ENCODE assay signal across 1 cellular context in the genomic region with DNA sequence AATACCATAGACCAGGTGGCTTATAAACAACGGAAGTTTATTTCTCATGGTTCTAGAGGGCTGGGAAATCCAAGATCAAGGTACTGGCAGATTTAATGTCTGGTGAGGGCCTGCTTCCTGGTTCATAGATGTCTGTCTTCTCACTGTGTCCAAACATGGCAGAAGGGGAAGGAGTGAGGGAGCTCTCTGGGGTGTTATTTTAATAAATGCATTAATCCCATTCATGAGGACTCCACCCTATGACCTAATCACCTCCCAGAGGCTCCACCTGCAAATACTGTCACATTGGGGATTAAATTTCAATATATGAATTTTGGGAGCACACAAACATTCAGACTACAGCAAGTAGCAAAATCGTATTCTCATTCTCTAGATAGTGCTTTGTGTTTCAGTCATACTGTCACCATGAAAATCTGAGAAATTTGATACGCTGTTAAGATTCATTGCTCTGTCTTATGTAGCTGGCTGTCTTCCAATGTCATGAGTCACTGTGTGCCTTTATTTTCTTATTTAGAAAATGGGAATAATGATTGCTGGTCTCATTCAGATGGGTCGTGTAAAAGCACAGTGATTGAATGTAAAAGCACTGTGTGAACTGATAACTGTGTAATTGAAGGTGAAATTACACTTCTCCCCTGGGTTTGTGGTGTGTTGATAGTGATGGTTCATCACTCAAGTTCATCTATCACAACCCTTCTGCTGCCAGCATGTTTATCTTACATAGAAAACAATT.
TF ChIP-seq lines count a peak whose summit lies in the region.

No MANE protein-coding gene starts in this region.

TF ChIP-seq in HCT116, 20 proteins besides CTCF, POLR2A, EP300 and RAD21 (continued from another document):
- TF ChIP-seq TCF7L2 (IDR thresholded peaks at IDR 0.05; ENCODE audit: borderline replicate concordance, extremely low read depth, insufficient read depth, insufficient read length) (no peak), YY1 (IDR thresholded peaks at IDR 0.05; ENCODE audit: extremely low read depth, insufficient replicate concordance, low read depth, low read length) (no peak), EZH2phosphoT487 (IDR thresholded peaks at IDR 0.05; ENCODE audit: borderline replicate concordance) (no peak), SIN3A (IDR thresholded peaks at IDR 0.05; ENCODE audit: low read depth) (no peak), SP1 (IDR thresholded peaks at IDR 0.05; ENCODE audit: low read depth) (no peak), FOSL1 (IDR thresholded peaks at IDR 0.05; ENCODE audit: low read depth) (peak; percentile 63), CBX3 (IDR thresholded peaks at IDR 0.05; ENCODE audit: low read depth) (no peak), SRF (IDR thresholded peaks at IDR 0.05; ENCODE audit: low read depth) (no peak; the same call in 1 of the 2 replicates), POLR2AphosphoS5 (IDR thresholded peaks at IDR 0.05; ENCODE audit: low read depth, low read length) (0 out of 2 replicates have a peak, but pooled peaks have one; percentile 20), EZH2 (IDR thresholded peaks at IDR 0.05) (no peak), ELF1 (IDR thresholded peaks at IDR 0.05; ENCODE audit: borderline replicate concordance, low read depth) (no peak), CEBPB (IDR thresholded peaks at IDR 0.05; ENCODE audit: low read depth) (no peak), ZNF274 (IDR thresholded peaks at IDR 0.05; ENCODE audit: low read depth, low read length) (no peak)
- TF ChIP-seq, protein P1, sequence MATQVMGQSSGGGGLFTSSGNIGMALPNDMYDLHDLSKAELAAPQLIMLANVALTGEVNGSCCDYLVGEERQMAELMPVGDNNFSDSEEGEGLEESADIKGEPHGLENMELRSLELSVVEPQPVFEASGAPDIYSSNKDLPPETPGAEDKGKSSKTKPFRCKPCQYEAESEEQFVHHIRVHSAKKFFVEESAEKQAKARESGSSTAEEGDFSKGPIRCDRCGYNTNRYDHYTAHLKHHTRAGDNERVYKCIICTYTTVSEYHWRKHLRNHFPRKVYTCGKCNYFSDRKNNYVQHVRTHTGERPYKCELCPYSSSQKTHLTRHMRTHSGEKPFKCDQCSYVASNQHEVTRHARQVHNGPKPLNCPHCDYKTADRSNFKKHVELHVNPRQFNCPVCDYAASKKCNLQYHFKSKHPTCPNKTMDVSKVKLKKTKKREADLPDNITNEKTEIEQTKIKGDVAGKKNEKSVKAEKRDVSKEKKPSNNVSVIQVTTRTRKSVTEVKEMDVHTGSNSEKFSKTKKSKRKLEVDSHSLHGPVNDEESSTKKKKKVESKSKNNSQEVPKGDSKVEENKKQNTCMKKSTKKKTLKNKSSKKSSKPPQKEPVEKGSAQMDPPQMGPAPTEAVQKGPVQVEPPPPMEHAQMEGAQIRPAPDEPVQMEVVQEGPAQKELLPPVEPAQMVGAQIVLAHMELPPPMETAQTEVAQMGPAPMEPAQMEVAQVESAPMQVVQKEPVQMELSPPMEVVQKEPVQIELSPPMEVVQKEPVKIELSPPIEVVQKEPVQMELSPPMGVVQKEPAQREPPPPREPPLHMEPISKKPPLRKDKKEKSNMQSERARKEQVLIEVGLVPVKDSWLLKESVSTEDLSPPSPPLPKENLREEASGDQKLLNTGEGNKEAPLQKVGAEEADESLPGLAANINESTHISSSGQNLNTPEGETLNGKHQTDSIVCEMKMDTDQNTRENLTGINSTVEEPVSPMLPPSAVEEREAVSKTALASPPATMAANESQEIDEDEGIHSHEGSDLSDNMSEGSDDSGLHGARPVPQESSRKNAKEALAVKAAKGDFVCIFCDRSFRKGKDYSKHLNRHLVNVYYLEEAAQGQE (IDR thresholded peaks at IDR 0.05; ENCODE audit: low read depth), result no peak
- TF ChIP-seq, protein P2, sequence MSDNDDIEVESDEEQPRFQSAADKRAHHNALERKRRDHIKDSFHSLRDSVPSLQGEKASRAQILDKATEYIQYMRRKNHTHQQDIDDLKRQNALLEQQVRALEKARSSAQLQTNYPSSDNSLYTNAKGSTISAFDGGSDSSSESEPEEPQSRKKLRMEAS (IDR thresholded peaks at IDR 0.05), result no peak
- TF ChIP-seq, protein P3, sequence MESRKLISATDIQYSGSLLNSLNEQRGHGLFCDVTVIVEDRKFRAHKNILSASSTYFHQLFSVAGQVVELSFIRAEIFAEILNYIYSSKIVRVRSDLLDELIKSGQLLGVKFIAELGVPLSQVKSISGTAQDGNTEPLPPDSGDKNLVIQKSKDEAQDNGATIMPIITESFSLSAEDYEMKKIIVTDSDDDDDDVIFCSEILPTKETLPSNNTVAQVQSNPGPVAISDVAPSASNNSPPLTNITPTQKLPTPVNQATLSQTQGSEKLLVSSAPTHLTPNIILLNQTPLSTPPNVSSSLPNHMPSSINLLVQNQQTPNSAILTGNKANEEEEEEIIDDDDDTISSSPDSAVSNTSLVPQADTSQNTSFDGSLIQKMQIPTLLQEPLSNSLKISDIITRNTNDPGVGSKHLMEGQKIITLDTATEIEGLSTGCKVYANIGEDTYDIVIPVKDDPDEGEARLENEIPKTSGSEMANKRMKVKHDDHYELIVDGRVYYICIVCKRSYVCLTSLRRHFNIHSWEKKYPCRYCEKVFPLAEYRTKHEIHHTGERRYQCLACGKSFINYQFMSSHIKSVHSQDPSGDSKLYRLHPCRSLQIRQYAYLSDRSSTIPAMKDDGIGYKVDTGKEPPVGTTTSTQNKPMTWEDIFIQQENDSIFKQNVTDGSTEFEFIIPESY (IDR thresholded peaks at IDR 0.05; ENCODE audit: extremely low read depth, insufficient replicate concordance, low read length), result no peak
- TF ChIP-seq, protein P4, sequence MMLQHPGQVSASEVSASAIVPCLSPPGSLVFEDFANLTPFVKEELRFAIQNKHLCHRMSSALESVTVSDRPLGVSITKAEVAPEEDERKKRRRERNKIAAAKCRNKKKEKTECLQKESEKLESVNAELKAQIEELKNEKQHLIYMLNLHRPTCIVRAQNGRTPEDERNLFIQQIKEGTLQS (IDR thresholded peaks at IDR 0.05), result no peak
